Comparison of ENCODE assay signal across 3 cellular contexts in the genomic region with DNA sequence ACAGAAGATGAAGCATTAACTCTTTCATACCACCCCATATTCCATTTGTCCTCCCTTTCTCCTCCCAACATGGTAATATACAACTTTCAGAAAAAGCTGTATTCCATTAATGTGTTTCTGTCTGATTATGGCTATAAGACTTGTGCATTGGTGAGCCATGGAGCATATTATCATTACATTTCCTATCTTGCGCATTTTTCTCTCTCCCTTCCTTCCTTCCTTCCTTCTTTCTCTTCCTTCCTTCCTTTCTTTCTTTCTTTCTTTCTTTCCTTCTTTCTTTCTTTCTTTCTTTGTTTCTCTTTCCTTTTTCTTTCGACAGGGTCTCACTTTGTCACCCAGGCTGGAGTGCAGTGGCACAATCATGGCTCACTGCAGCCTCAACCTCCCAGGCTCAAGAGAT.
TF ChIP-seq lines count a peak whose summit lies in the region.

No MANE protein-coding gene starts in this region.

TF ChIP-seq in A549, 52 proteins besides CTCF, POLR2A, EP300 and RAD21:
- TF ChIP-seq, protein P1, sequence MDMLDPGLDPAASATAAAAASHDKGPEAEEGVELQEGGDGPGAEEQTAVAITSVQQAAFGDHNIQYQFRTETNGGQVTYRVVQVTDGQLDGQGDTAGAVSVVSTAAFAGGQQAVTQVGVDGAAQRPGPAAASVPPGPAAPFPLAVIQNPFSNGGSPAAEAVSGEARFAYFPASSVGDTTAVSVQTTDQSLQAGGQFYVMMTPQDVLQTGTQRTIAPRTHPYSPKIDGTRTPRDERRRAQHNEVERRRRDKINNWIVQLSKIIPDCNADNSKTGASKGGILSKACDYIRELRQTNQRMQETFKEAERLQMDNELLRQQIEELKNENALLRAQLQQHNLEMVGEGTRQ (IDR thresholded peaks at IDR 0.05) = no peak
- TF ChIP-seq MAZ (IDR thresholded peaks at IDR 0.05; ENCODE audit: borderline replicate concordance, low read depth, low read length) = no peak
- TF ChIP-seq HDAC2 (IDR thresholded peaks at IDR 0.05) = no peak
- TF ChIP-seq ZFP36 (IDR thresholded peaks at IDR 0.05; ENCODE audit: borderline replicate concordance, partially characterized antibody) = no peak
- TF ChIP-seq NFE2L2 (conservative IDR thresholded peaks at IDR 0.05; ENCODE audit: low read length) = no peak

TF ChIP-seq in HCT116, 20 proteins besides CTCF, POLR2A, EP300 and RAD21:
- no peak for TF ChIP-seq SIN3A (IDR thresholded peaks at IDR 0.05; ENCODE audit: low read depth)
- TF ChIP-seq, protein P2, sequence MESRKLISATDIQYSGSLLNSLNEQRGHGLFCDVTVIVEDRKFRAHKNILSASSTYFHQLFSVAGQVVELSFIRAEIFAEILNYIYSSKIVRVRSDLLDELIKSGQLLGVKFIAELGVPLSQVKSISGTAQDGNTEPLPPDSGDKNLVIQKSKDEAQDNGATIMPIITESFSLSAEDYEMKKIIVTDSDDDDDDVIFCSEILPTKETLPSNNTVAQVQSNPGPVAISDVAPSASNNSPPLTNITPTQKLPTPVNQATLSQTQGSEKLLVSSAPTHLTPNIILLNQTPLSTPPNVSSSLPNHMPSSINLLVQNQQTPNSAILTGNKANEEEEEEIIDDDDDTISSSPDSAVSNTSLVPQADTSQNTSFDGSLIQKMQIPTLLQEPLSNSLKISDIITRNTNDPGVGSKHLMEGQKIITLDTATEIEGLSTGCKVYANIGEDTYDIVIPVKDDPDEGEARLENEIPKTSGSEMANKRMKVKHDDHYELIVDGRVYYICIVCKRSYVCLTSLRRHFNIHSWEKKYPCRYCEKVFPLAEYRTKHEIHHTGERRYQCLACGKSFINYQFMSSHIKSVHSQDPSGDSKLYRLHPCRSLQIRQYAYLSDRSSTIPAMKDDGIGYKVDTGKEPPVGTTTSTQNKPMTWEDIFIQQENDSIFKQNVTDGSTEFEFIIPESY (IDR thresholded peaks at IDR 0.05; ENCODE audit: extremely low read depth, insufficient replicate concordance, low read length) = no peak
- no peak for TF ChIP-seq SP1 (IDR thresholded peaks at IDR 0.05; ENCODE audit: low read depth)
- no peak for TF ChIP-seq TCF7L2 (IDR thresholded peaks at IDR 0.05; ENCODE audit: borderline replicate concordance, extremely low read depth, insufficient read depth, insufficient read length)
- no peak for TF ChIP-seq YY1 (IDR thresholded peaks at IDR 0.05; ENCODE audit: extremely low read depth, insufficient replicate concordance, low read depth, low read length)
- TF ChIP-seq ZFX (IDR thresholded peaks at IDR 0.05) = no peak
- TF ChIP-seq, protein P3, sequence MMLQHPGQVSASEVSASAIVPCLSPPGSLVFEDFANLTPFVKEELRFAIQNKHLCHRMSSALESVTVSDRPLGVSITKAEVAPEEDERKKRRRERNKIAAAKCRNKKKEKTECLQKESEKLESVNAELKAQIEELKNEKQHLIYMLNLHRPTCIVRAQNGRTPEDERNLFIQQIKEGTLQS (IDR thresholded peaks at IDR 0.05) = no peak
- no peak for TF ChIP-seq EZH2phosphoT487 (IDR thresholded peaks at IDR 0.05; ENCODE audit: borderline replicate concordance)
- TF ChIP-seq ZNF274 (IDR thresholded peaks at IDR 0.05; ENCODE audit: low read depth, low read length) = no peak
- TF ChIP-seq EZH2 (IDR thresholded peaks at IDR 0.05) = no peak
- TF ChIP-seq, protein P4, sequence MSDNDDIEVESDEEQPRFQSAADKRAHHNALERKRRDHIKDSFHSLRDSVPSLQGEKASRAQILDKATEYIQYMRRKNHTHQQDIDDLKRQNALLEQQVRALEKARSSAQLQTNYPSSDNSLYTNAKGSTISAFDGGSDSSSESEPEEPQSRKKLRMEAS (IDR thresholded peaks at IDR 0.05) = no peak
- no peak for TF ChIP-seq SRF (IDR thresholded peaks at IDR 0.05; ENCODE audit: low read depth)
- TF ChIP-seq ELF1 (IDR thresholded peaks at IDR 0.05; ENCODE audit: borderline replicate concordance, low read depth) = no peak
- no peak for TF ChIP-seq POLR2AphosphoS5 (IDR thresholded peaks at IDR 0.05; ENCODE audit: low read depth, low read length)

TF ChIP-seq in K562, 482 proteins besides CTCF, POLR2A, EP300 and RAD21:
- TF ChIP-seq, protein P5, sequence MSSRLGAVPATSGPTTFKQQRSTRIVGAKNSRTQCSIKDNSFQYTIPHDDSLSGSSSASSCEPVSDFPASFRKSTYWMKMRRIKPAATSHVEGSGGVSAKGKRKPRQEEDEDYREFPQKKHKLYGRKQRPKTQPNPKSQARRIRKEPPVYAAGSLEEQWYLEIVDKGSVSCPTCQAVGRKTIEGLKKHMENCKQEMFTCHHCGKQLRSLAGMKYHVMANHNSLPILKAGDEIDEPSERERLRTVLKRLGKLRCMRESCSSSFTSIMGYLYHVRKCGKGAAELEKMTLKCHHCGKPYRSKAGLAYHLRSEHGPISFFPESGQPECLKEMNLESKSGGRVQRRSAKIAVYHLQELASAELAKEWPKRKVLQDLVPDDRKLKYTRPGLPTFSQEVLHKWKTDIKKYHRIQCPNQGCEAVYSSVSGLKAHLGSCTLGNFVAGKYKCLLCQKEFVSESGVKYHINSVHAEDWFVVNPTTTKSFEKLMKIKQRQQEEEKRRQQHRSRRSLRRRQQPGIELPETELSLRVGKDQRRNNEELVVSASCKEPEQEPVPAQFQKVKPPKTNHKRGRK (tag; IDR thresholded peaks at IDR 0.05) = peak; percentile 66
- TF ChIP-seq ZBTB17 (CRISPR knock-in tag; IDR thresholded peaks at IDR 0.05) = no peak
- TF ChIP-seq, protein P6, sequence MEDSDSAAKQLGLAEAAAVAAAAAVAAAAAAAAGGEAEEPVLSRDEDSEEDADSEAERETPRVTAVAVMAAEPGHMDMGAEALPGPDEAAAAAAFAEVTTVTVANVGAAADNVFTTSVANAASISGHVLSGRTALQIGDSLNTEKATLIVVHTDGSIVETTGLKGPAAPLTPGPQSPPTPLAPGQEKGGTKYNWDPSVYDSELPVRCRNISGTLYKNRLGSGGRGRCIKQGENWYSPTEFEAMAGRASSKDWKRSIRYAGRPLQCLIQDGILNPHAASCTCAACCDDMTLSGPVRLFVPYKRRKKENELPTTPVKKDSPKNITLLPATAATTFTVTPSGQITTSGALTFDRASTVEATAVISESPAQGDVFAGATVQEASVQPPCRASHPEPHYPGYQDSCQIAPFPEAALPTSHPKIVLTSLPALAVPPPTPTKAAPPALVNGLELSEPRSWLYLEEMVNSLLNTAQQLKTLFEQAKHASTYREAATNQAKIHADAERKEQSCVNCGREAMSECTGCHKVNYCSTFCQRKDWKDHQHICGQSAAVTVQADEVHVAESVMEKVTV (CRISPR knock-in tag; IDR thresholded peaks at IDR 0.05) = no peak
- TF ChIP-seq, protein P7, sequence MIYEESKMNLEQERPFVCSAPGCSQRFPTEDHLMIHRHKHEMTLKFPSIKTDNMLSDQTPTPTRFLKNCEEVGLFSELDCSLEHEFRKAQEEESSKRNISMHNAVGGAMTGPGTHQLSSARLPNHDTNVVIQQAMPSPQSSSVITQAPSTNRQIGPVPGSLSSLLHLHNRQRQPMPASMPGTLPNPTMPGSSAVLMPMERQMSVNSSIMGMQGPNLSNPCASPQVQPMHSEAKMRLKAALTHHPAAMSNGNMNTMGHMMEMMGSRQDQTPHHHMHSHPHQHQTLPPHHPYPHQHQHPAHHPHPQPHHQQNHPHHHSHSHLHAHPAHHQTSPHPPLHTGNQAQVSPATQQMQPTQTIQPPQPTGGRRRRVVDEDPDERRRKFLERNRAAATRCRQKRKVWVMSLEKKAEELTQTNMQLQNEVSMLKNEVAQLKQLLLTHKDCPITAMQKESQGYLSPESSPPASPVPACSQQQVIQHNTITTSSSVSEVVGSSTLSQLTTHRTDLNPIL (CRISPR knock-in tag; IDR thresholded peaks at IDR 0.05) = no peak
TF ChIP-seq in K562: peak in this region for 1.
